In the genomic region with DNA sequence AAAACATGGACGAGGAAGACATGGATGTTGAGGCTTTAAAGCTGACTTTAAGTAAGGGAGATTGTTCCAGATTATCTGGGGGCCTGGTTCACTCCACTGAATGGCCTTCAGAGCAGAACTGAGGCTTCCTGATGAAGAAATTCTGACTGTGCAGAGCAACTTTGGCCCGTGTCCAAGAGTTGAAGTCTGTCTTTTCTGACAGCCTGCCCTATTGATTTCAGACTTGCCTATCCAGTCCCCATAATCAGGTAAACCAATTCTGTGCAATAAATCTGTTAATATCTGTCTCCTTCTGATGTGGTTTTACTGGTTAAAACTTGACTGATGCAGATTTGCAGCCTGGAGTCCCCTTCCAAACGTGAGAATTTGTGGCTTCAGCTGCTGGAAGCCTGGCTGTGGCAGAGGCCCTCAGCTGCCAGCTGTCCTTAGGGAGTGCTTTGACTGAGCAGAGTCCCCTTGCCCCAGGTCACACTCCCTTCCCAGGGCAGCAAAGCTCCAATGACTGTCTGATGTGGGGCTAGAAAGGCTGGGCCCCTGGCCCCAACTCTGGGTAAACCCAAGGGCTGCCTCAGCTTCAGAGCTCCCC, we compare ENCODE assay signal across 1 cellular context.
TF ChIP-seq lines count a peak whose summit lies in the region.

No MANE protein-coding gene starts in this region.

TF ChIP-seq in GM12878, 131 proteins besides CTCF, POLR2A, EP300 and RAD21 (continued from another document):
- TF ChIP-seq JUND (IDR thresholded peaks at IDR 0.05; ENCODE audit: low read depth, low read length) (no peak), BHLHE40 (IDR thresholded peaks at IDR 0.05; ENCODE audit: borderline replicate concordance in 1 of 2, low read depth in 2 of 2, low read length in 1 of 2) (peak in 1 of 2 experiments; percentile 38; a peak in 1 of 4 replicates), MEF2B (IDR thresholded peaks at IDR 0.05; ENCODE audit: partially characterized antibody, poor library complexity, severe bottlenecking) (peak; percentile 81), ZNF274 (IDR thresholded peaks at IDR 0.05; ENCODE audit: insufficient read depth, insufficient read length) (no peak)
- TF ChIP-seq, protein P1, sequence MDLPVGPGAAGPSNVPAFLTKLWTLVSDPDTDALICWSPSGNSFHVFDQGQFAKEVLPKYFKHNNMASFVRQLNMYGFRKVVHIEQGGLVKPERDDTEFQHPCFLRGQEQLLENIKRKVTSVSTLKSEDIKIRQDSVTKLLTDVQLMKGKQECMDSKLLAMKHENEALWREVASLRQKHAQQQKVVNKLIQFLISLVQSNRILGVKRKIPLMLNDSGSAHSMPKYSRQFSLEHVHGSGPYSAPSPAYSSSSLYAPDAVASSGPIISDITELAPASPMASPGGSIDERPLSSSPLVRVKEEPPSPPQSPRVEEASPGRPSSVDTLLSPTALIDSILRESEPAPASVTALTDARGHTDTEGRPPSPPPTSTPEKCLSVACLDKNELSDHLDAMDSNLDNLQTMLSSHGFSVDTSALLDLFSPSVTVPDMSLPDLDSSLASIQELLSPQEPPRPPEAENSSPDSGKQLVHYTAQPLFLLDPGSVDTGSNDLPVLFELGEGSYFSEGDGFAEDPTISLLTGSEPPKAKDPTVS (IDR thresholded peaks at IDR 0.05; ENCODE audit: low read depth, low read length), result no peak
